8 cellular contexts compared by ENCODE assay signal in genomic region chr12:57852195-57852594, GRCh38. TPM values are rescaled to one million over a fixed set of nuclear protein-coding genes. Genes with fewer than 3 reads are reported as not detected.
DNase-seq lines count a peak whose midpoint lies in the region; ATAC-seq and TF ChIP-seq lines count a peak whose summit lies in the region.

No MANE protein-coding gene starts in this region.

- no peaks in the 10 kb centered on the region for H3K9me3 Mint-ChIP-seq in activated CD8-positive, alpha-beta T cell treated with anti-CD3 and anti-CD28 coated beads, Interleukin-2, amount 10 ng/mL, durations not matched to agents 7 days and 5 days (ENCODE audit: insufficient read depth)
- no peaks in the 10 kb centered on the region for H3K9me3 Mint-ChIP-seq in activated CD8-positive, alpha-beta T cell treated with anti-CD3 and anti-CD28 coated beads for 36 hours
- peaks cover 0 to 7% (median 0%) of the 10 kb centered on the region in 11 donors for H3K9me3 Mint-ChIP-seq in naive thymus-derived CD4-positive, alpha-beta T cell
- no peaks in the 10 kb centered on the region for H3K9me3 Mint-ChIP-seq in type B pancreatic cell
- H3K9me3 Mint-ChIP-seq in activated T-helper 2 cell treated with anti-CD3 and anti-CD28 coated beads, Interferon-gamma antibody, Interleukin-2, Interleukin-4, amounts not matched to agents 10 μg/mL and 5 μg/mL and 100 μg/mL, durations not matched to agents 14 hours and 24 hours and 36 hours = no peaks in the 10 kb centered on the region

- H3K36me3 Mint-ChIP-seq in activated CD8-positive, alpha-beta T cell treated with anti-CD3 and anti-CD28 coated beads, Interleukin-2, amount 10 ng/mL, durations not matched to agents 7 days and 5 days (ENCODE audit: low read depth) = no peaks in the 10 kb centered on the region
- H3K36me3 Mint-ChIP-seq in activated CD8-positive, alpha-beta T cell treated with anti-CD3 and anti-CD28 coated beads for 36 hours (ENCODE audit: low read depth) = no peaks in the 10 kb centered on the region
- H3K36me3 Mint-ChIP-seq in naive thymus-derived CD4-positive, alpha-beta T cell = peaks cover 0 to 6% (median 0%) of the 10 kb centered on the region in 5 donors
- no peaks in the 10 kb centered on the region for H3K36me3 Mint-ChIP-seq in type B pancreatic cell
- no peaks in the 10 kb centered on the region for H3K36me3 Mint-ChIP-seq in activated T-helper 2 cell treated with anti-CD3 and anti-CD28 coated beads, Interferon-gamma antibody, Interleukin-2, Interleukin-4, amounts not matched to agents 10 μg/mL and 5 μg/mL and 100 μg/mL, durations not matched to agents 14 hours and 24 hours and 36 hours (ENCODE audit: low read depth)

- TF ChIP-seq EP300 in gastroesophageal sphincter (IDR thresholded peaks at IDR 0.05) = no peak

- CTCF ChIA-PET in activated CD8-positive, alpha-beta T cell treated with anti-CD3 and anti-CD28 coated beads, Interleukin-2, amount 10 ng/mL, durations not matched to agents 7 days and 5 days (lab: Charles Lee) = interaction anchor here (1.2 to 1.7 kb wide), 2 partner anchors 16 to 53 kb away, joined by 4 to 6 read pairs; no protein-coding TSS in a partner anchor
- CTCF ChIA-PET in activated CD8-positive, alpha-beta T cell treated with anti-CD3 and anti-CD28 coated beads for 36 hours (lab: Charles Lee) = interaction anchor here (1.0 to 3.0 kb wide), 7 partner anchors 9 to 93 kb away, joined by 3 to 14 read pairs (median 5); no protein-coding TSS in a partner anchor
- CTCF ChIA-PET in naive thymus-derived CD4-positive, alpha-beta T cell (lab: Charles Lee) = interaction anchor here (0.6 to 1.1 kb wide), 2 partner anchors 16 to 20 kb away, joined by 3 read pairs; no protein-coding TSS in a partner anchor

- intact Hi-C loops in activated CD8-positive, alpha-beta T cell treated with anti-CD3 and anti-CD28 coated beads for 36 hours (cut with micrococcal nuclease) = no loop called here
- intact Hi-C loops in naive thymus-derived CD4-positive, alpha-beta T cell (cut with micrococcal nuclease) = no loop called here
- intact Hi-C loops in activated T-helper 2 cell treated with anti-CD3 and anti-CD28 coated beads, Interferon-gamma antibody, Interleukin-2, Interleukin-4, amounts not matched to agents 10 μg/mL and 5 μg/mL and 100 μg/mL, durations not matched to agents 14 hours and 24 hours and 36 hours (cut with micrococcal nuclease) = no loop called here

- peaks cover 0 to 47% (median 16%) of the 10 kb centered on the region in 3 donors for H3K4me1 ChIP-seq in gastroesophageal sphincter
- peaks cover 0 to 8% of the 10 kb centered on the region in 2 donors for H3K4me1 ChIP-seq in naive thymus-derived CD4-positive, alpha-beta T cell (ENCODE audit: control insufficient read depth in 2 of 2, insufficient read depth in 2 of 2, low read length in 2 of 2)

- H3K4me1 Mint-ChIP-seq in activated CD8-positive, alpha-beta T cell treated with anti-CD3 and anti-CD28 coated beads, Interleukin-2, amount 10 ng/mL, durations not matched to agents 7 days and 5 days (ENCODE audit: low read depth) = peaks cover 22% of the 10 kb centered on the region
- peaks cover 36% of the 10 kb centered on the region for H3K4me1 Mint-ChIP-seq in activated CD8-positive, alpha-beta T cell treated with anti-CD3 and anti-CD28 coated beads for 36 hours (ENCODE audit: low read depth)
- peaks cover 23 to 32% (median 29%) of the 10 kb centered on the region in 7 donors for H3K4me1 Mint-ChIP-seq in naive thymus-derived CD4-positive, alpha-beta T cell
- peaks cover 24% of the 10 kb centered on the region for H3K4me1 Mint-ChIP-seq in type B pancreatic cell (ENCODE audit: unreplicated experiment)
- H3K4me1 Mint-ChIP-seq in activated T-helper 2 cell treated with anti-CD3 and anti-CD28 coated beads, Interferon-gamma antibody, Interleukin-2, Interleukin-4, amounts not matched to agents 10 μg/mL and 5 μg/mL and 100 μg/mL, durations not matched to agents 14 hours and 24 hours and 36 hours (ENCODE audit: low read depth) = peaks cover 1% of the 10 kb centered on the region

- peak overlapping the region; percentile 18 to 55 for H3K4me3 ChIP-seq in gastroesophageal sphincter
- no peak overlapping the region for H3K4me3 ChIP-seq in naive thymus-derived CD4-positive, alpha-beta T cell (ENCODE audit: low read length)

- H3K27ac Mint-ChIP-seq in activated CD8-positive, alpha-beta T cell treated with anti-CD3 and anti-CD28 coated beads, Interleukin-2, amount 10 ng/mL, durations not matched to agents 7 days and 5 days = no peak overlapping the region
- H3K27ac Mint-ChIP-seq in activated CD8-positive, alpha-beta T cell treated with anti-CD3 and anti-CD28 coated beads for 36 hours = no peak overlapping the region
- H3K27ac Mint-ChIP-seq in naive thymus-derived CD4-positive, alpha-beta T cell = peak overlapping the region in 1 of 9 donors; percentile 25
- peak overlapping the region; percentile 28 for H3K27ac Mint-ChIP-seq in type B pancreatic cell
- no peak overlapping the region for H3K27ac Mint-ChIP-seq in activated T-helper 2 cell treated with anti-CD3 and anti-CD28 coated beads, Interferon-gamma antibody, Interleukin-2, Interleukin-4, amounts not matched to agents 10 μg/mL and 5 μg/mL and 100 μg/mL, durations not matched to agents 14 hours and 24 hours and 36 hours

- peaks cover 55% of the 10 kb centered on the region for H3K27me3 Mint-ChIP-seq in activated CD8-positive, alpha-beta T cell treated with anti-CD3 and anti-CD28 coated beads, Interleukin-2, amount 10 ng/mL, durations not matched to agents 7 days and 5 days (ENCODE audit: low read depth)
- peaks cover 18% of the 10 kb centered on the region for H3K27me3 Mint-ChIP-seq in activated CD8-positive, alpha-beta T cell treated with anti-CD3 and anti-CD28 coated beads for 36 hours
- peaks cover 0 to 81% (median 16%) of the 10 kb centered on the region in 5 donors for H3K27me3 Mint-ChIP-seq in naive thymus-derived CD4-positive, alpha-beta T cell
- peaks cover 22% of the 10 kb centered on the region for H3K27me3 Mint-ChIP-seq in type B pancreatic cell
- H3K27me3 Mint-ChIP-seq in activated T-helper 2 cell treated with anti-CD3 and anti-CD28 coated beads, Interferon-gamma antibody, Interleukin-2, Interleukin-4, amounts not matched to agents 10 μg/mL and 5 μg/mL and 100 μg/mL, durations not matched to agents 14 hours and 24 hours and 36 hours (ENCODE audit: low read depth) = peaks cover 64% of the 10 kb centered on the region

- TF ChIP-seq POLR2A in gastroesophageal sphincter (IDR thresholded peaks at IDR 0.05) = no peak

- H3K27me3 ChIP-seq in gastroesophageal sphincter = no peaks in the 10 kb centered on the region
- no peaks in the 10 kb centered on the region for H3K27me3 ChIP-seq in naive thymus-derived CD4-positive, alpha-beta T cell (ENCODE audit: control insufficient read depth in 2 of 2, insufficient read depth in 2 of 2, low read length in 2 of 2)

- no peaks in the 10 kb centered on the region for H3K36me3 ChIP-seq in gastroesophageal sphincter
- no peaks in the 10 kb centered on the region for H3K36me3 ChIP-seq in naive thymus-derived CD4-positive, alpha-beta T cell (ENCODE audit: control insufficient read depth in 2 of 3, insufficient read depth in 3 of 3, low read length in 3 of 3)

- no peaks in the 10 kb centered on the region for H3K9me3 ChIP-seq in gastroesophageal sphincter
- H3K9me3 ChIP-seq in naive thymus-derived CD4-positive, alpha-beta T cell (ENCODE audit: control insufficient read depth in 2 of 3, low read length in 3 of 3) = peaks cover 0 to 5% (median 0%) of the 10 kb centered on the region in 3 experiments

- H3K27ac ChIP-seq in gastroesophageal sphincter = peak overlapping the region; percentile 39 to 93 (median 90)
- no peak overlapping the region for H3K27ac ChIP-seq in naive thymus-derived CD4-positive, alpha-beta T cell (ENCODE audit: low read depth, low read length)

- POLR2A ChIA-PET in activated CD8-positive, alpha-beta T cell treated with anti-CD3 and anti-CD28 coated beads, Interleukin-2, amount 10 ng/mL, durations not matched to agents 7 days and 5 days (lab: Charles Lee) = no interaction called here
- POLR2A ChIA-PET in activated CD8-positive, alpha-beta T cell treated with anti-CD3 and anti-CD28 coated beads for 36 hours (lab: Charles Lee) = interaction anchor here (0.6 to 1.8 kb wide), 8 partner anchors 9 to 47 kb away, joined by 3 to 5 read pairs (median 3); no protein-coding TSS in a partner anchor
- POLR2A ChIA-PET in naive thymus-derived CD4-positive, alpha-beta T cell (lab: Charles Lee) = interaction anchor here (0.8 to 1.5 kb wide), 4 partner anchors 10 to 15 kb away, joined by 3 to 10 read pairs (median 6); no protein-coding TSS in a partner anchor

- no peak for TF ChIP-seq CTCF in activated CD8-positive, alpha-beta T cell treated with anti-CD3 and anti-CD28 coated beads for 36 hours (IDR thresholded peaks at IDR 0.05)
- no peak for TF ChIP-seq CTCF in gastroesophageal sphincter (IDR thresholded peaks at IDR 0.05)
- TF ChIP-seq CTCF in type B pancreatic cell (conservative IDR thresholded peaks at IDR 0.05) = no peak

- H3K4me3 Mint-ChIP-seq in activated CD8-positive, alpha-beta T cell treated with anti-CD3 and anti-CD28 coated beads, Interleukin-2, amount 10 ng/mL, durations not matched to agents 7 days and 5 days = peak overlapping the region; percentile 3
- H3K4me3 Mint-ChIP-seq in activated CD8-positive, alpha-beta T cell treated with anti-CD3 and anti-CD28 coated beads for 36 hours = no peak overlapping the region
- H3K4me3 Mint-ChIP-seq in naive thymus-derived CD4-positive, alpha-beta T cell = peak overlapping the region in 7 of 10 donors; percentile 42 to 70 (median 52)
- peak overlapping the region; percentile 73 for H3K4me3 Mint-ChIP-seq in type B pancreatic cell
- no peak overlapping the region for H3K4me3 Mint-ChIP-seq in activated T-helper 2 cell treated with anti-CD3 and anti-CD28 coated beads, Interferon-gamma antibody, Interleukin-2, Interleukin-4, amounts not matched to agents 10 μg/mL and 5 μg/mL and 100 μg/mL, durations not matched to agents 14 hours and 24 hours and 36 hours (ENCODE audit: low read depth)

- DNase-seq in activated CD8-positive, alpha-beta T cell treated with anti-CD3 and anti-CD28 coated beads, Interleukin-2, amount 10 ng/mL, durations not matched to agents 7 days and 5 days = no peak
- no peak for DNase-seq in activated CD8-positive, alpha-beta T cell treated with anti-CD3 and anti-CD28 coated beads for 36 hours
- DNase-seq in naive thymus-derived CD4-positive, alpha-beta T cell = no peak
- DNase-seq in type B pancreatic cell (ENCODE audit: extremely low spot score, unreplicated experiment) = no peak
- no peak for DNase-seq in D341Med (ENCODE audit: low spot score)
- DNase-seq in activated T-helper 2 cell treated with anti-CD3 and anti-CD28 coated beads, Interferon-gamma antibody, Interleukin-2, Interleukin-4, amounts not matched to agents 10 μg/mL and 5 μg/mL and 100 μg/mL, durations not matched to agents 14 hours and 24 hours and 36 hours (ENCODE audit: low spot score) = no peak
- no peak for DNase-seq in SK-N-DZ (ENCODE audit: low spot score)

- 0 to 45% methylated on average over 4 to 8 of the region's 11 CpGs for WGBS in gastroesophageal sphincter (ENCODE audit: low coverage in 1 of 2), 2 donors

- ATAC-seq in activated CD8-positive, alpha-beta T cell treated with anti-CD3 and anti-CD28 coated beads, Interleukin-2, amount 10 ng/mL, durations not matched to agents 7 days and 5 days = no peak
- ATAC-seq in activated CD8-positive, alpha-beta T cell treated with anti-CD3 and anti-CD28 coated beads for 36 hours = no peak
- peak; percentile 68 for ATAC-seq in gastroesophageal sphincter
- ATAC-seq in naive thymus-derived CD4-positive, alpha-beta T cell = peak; percentile 18

RNA-seq across cellular contexts. Expression of gene CTDSP2, which starts 5.7 kb away (rescaled TPM):
- 100 to 1,000 TPM; 100 to 114 TPM for total RNA-seq in activated CD8-positive, alpha-beta T cell treated with anti-CD3 and anti-CD28 coated beads, Interleukin-2, amount 10 ng/mL, durations not matched to agents 7 days and 5 days
- 10 to 100 TPM; 67.1 to 67.2 TPM for total RNA-seq in activated CD8-positive, alpha-beta T cell treated with anti-CD3 and anti-CD28 coated beads for 36 hours
- total RNA-seq in gastroesophageal sphincter (100 to 1,000 TPM; 151 to 190 (median 170) TPM), type B pancreatic cell (ENCODE audit: low replicate concordance) (135 and 183 TPM in 2 replicates)
- 100 to 1,000 TPM; 124 to 295 (median 145) TPM for total RNA-seq in naive thymus-derived CD4-positive, alpha-beta T cell
- 100 to 1,000 TPM in 1 of 2 donors, 10 to 100 TPM in 1; 86.9 to 110 TPM for polyA plus RNA-seq in naive thymus-derived CD4-positive, alpha-beta T cell
- total RNA-seq in activated T-helper 2 cell treated with anti-CD3 and anti-CD28 coated beads, Interferon-gamma antibody, Interleukin-2, Interleukin-4, amounts not matched to agents 10 μg/mL and 5 μg/mL and 100 μg/mL, durations not matched to agents 14 hours and 24 hours and 36 hours = 62.5 and 65.2 TPM in 2 replicates
- polyA plus RNA-seq in SK-N-DZ (2014; cell fraction: cytosol; rRNA removed) = 43.8 and 49.4 TPM in 2 replicates
- 45.8 and 57.4 TPM in 2 replicates for polyA plus RNA-seq in SK-N-DZ (2014; cell fraction: nucleus; rRNA removed)

RNA-seq across cellular contexts. Expression of gene AVIL, which starts 33.7 kb away (rescaled TPM):
- 1 to 10 TPM; 2.3 to 2.5 TPM for total RNA-seq in activated CD8-positive, alpha-beta T cell treated with anti-CD3 and anti-CD28 coated beads, Interleukin-2, amount 10 ng/mL, durations not matched to agents 7 days and 5 days
- total RNA-seq in activated CD8-positive, alpha-beta T cell treated with anti-CD3 and anti-CD28 coated beads for 36 hours = under 1 TPM; 0.34 to 0.49 TPM
- total RNA-seq in gastroesophageal sphincter (1 to 10 TPM; 1.4 to 9.3 (median 2.3) TPM), type B pancreatic cell (ENCODE audit: low replicate concordance) (4.9 and 6.6 TPM in 2 replicates)
- total RNA-seq in naive thymus-derived CD4-positive, alpha-beta T cell = 10 to 100 TPM in 2 of 5 experiments, 1 to 10 TPM in 3; 1.7 to 20.3 (median 8.2) TPM
- polyA plus RNA-seq in naive thymus-derived CD4-positive, alpha-beta T cell = under 1 TPM; 0.17 to 0.32 TPM
- total RNA-seq in activated T-helper 2 cell treated with anti-CD3 and anti-CD28 coated beads, Interferon-gamma antibody, Interleukin-2, Interleukin-4, amounts not matched to agents 10 μg/mL and 5 μg/mL and 100 μg/mL, durations not matched to agents 14 hours and 24 hours and 36 hours = 0.37 and 0.50 TPM in 2 replicates
- polyA plus RNA-seq in SK-N-DZ (2014; cell fraction: cytosol; rRNA removed) = 0.63 and 1.1 TPM in 2 replicates
- 4.4 and 4.9 TPM in 2 replicates for polyA plus RNA-seq in SK-N-DZ (2014; cell fraction: nucleus; rRNA removed)

Comparison
In these comparisons a context has a peak if more than half of its experiments do, and no peak if none do; other contexts are left out.
1. H3K4me3 Mint-ChIP-seq: peak in activated CD8-positive, alpha-beta T cell treated with anti-CD3 and anti-CD28 coated beads, Interleukin-2, amount 10 ng/mL, durations not matched to agents 7 days and 5 days (single experiment), naive thymus-derived CD4-positive, alpha-beta T cell (7 of 10) and type B pancreatic cell (single experiment); none in activated CD8-positive, alpha-beta T cell treated with anti-CD3 and anti-CD28 coated beads for 36 hours (single experiment) and activated T-helper 2 cell treated with anti-CD3 and anti-CD28 coated beads, Interferon-gamma antibody, Interleukin-2, Interleukin-4, amounts not matched to agents 10 μg/mL and 5 μg/mL and 100 μg/mL, durations not matched to agents 14 hours and 24 hours and 36 hours (single experiment).
2. ATAC-seq: peak in gastroesophageal sphincter (single experiment) and naive thymus-derived CD4-positive, alpha-beta T cell (single experiment); none in activated CD8-positive, alpha-beta T cell treated with anti-CD3 and anti-CD28 coated beads, Interleukin-2, amount 10 ng/mL, durations not matched to agents 7 days and 5 days (single experiment) and activated CD8-positive, alpha-beta T cell treated with anti-CD3 and anti-CD28 coated beads for 36 hours (single experiment).